24 cellular contexts compared by ENCODE assay signal in genomic region chr3:107687182-107687581, GRCh38.
"Had no signal": no experiment of that assay in that cellular context is flagged by ENCODE, and none has a peak within 500 bp of the region (broad histone marks: within the 10 kb centered on the region; RNA-seq: fewer than 3 reads in every experiment).

No MANE protein-coding gene starts in this region.

- H3K4me1 ChIP-seq: thyroid gland had no signal

- H3K36me3 ChIP-seq: esophagus squamous epithelium, gastrocnemius medialis, lower lobe of right lung, ovary, sigmoid colon, stomach, thyroid gland, vagina had no signal

- H3K36me3 Mint-ChIP-seq: naive thymus-derived CD8-positive, alpha-beta T cell; stimulated activated effector memory CD8-positive, alpha-beta T cell treated with anti-CD3 and anti-CD28 coated beads, Interleukin-12 subunit alpha, Interleukin-12 subunit beta, amount 100 ng/mL, for 72 hours had no signal

- H3K27me3 ChIP-seq: esophagus squamous epithelium, gastrocnemius medialis, ovary, sigmoid colon, stomach, thyroid gland, vagina had no signal

- ATAC-seq: effector memory CD8-positive, alpha-beta T cell; gastrocnemius medialis; left ventricle myocardium superior; lower lobe of right lung; naive thymus-derived CD8-positive, alpha-beta T cell; psoas muscle; right cardiac atrium; stimulated activated effector memory CD8-positive, alpha-beta T cell treated with anti-CD3 and anti-CD28 coated beads, Interleukin-12 subunit alpha, Interleukin-12 subunit beta, amount 100 ng/mL, for 72 hours had no signal

- H3K4me3 Mint-ChIP-seq: effector memory CD8-positive, alpha-beta T cell; naive thymus-derived CD8-positive, alpha-beta T cell; nephron progenitor cell; stimulated activated effector memory CD8-positive, alpha-beta T cell treated with anti-CD3 and anti-CD28 coated beads, Interleukin-12 subunit alpha, Interleukin-12 subunit beta, amount 100 ng/mL, for 72 hours had no signal

- H3K9me3 ChIP-seq: esophagus squamous epithelium, gastrocnemius medialis, lower lobe of right lung, ovary, psoas muscle, sigmoid colon, stomach, vagina had no signal

- H3K9me3 Mint-ChIP-seq: effector memory CD8-positive, alpha-beta T cell; naive thymus-derived CD8-positive, alpha-beta T cell; stimulated activated effector memory CD8-positive, alpha-beta T cell treated with anti-CD3 and anti-CD28 coated beads, Interleukin-12 subunit alpha, Interleukin-12 subunit beta, amount 100 ng/mL, for 72 hours had no signal

- H3K27ac Mint-ChIP-seq: effector memory CD8-positive, alpha-beta T cell; nephron progenitor cell; stimulated activated effector memory CD8-positive, alpha-beta T cell treated with anti-CD3 and anti-CD28 coated beads, Interleukin-12 subunit alpha, Interleukin-12 subunit beta, amount 100 ng/mL, for 72 hours had no signal

- H3K27ac ChIP-seq: esophagus squamous epithelium, gastrocnemius medialis, lower lobe of right lung, ovary, psoas muscle, sigmoid colon, stomach, thyroid gland, vagina had no signal

- H3K27me3 Mint-ChIP-seq: effector memory CD8-positive, alpha-beta T cell; naive thymus-derived CD8-positive, alpha-beta T cell had no signal

- DNase-seq: dermis blood vessel endothelial cell; effector memory CD8-positive, alpha-beta T cell; erythroblast; esophagus squamous epithelium; gastrocnemius medialis; head of caudate nucleus; left ventricle myocardium superior; lower lobe of right lung; naive thymus-derived CD8-positive, alpha-beta T cell; nephron progenitor cell; nucleus accumbens; ovary; posterior cingulate gyrus; psoas muscle; right cardiac atrium; sigmoid colon; stimulated activated CD4-positive, alpha-beta T cell treated with anti-CD3 and anti-CD28 coated beads, Interleukin-2, amount 100 ng/mL, for 24 hours; stimulated activated CD4-positive, alpha-beta T cell treated with anti-CD3 and anti-CD28 coated beads, Interleukin-4, amount 100 ng/mL, for 24 hours; stimulated activated naive CD4-positive, alpha-beta T cell treated with Interleukin-2 at 50 U/mL for 16 hours; stomach; thyroid gland; trophoblast cell had no signal

- H3K4me3 ChIP-seq: esophagus squamous epithelium, gastrocnemius medialis, lower lobe of right lung, ovary, psoas muscle, sigmoid colon, stomach, thyroid gland, vagina had no signal
